Comparison of ENCODE assay signal across 22 cellular contexts in genomic region chr1:29653886-29654450, GRCh38.
DNase-seq lines count a peak whose midpoint lies in the region; ATAC-seq and TF ChIP-seq lines count a peak whose summit lies in the region.
"Had no signal": no experiment of that assay in that cellular context is flagged by ENCODE, and none has a peak within 500 bp of the region (broad histone marks: within the 10 kb centered on the region; RNA-seq: fewer than 3 reads in every experiment).

No MANE protein-coding gene starts in this region.

- H3K9me3 Mint-ChIP-seq in endodermal cell (peaks cover 2% of the 10 kb centered on the region), progenitor cell of endocrine pancreas (ENCODE audit: low read depth) (peaks cover 3% of the 10 kb centered on the region)

- H3K4me3 Mint-ChIP-seq in endodermal cell (no peak overlapping the region), progenitor cell of endocrine pancreas (ENCODE audit: low read depth) (no peak overlapping the region)
- H3K4me3 Mint-ChIP-seq: B cell had no signal

- peaks cover 28% of the 10 kb centered on the region for H3K27me3 Mint-ChIP-seq in endodermal cell (ENCODE audit: insufficient read depth)
- H3K27me3 Mint-ChIP-seq in progenitor cell of endocrine pancreas = peaks cover 4% of the 10 kb centered on the region

- no peak for ATAC-seq in RWPE2 (ENCODE audit: low read depth)
- ATAC-seq in HG03354 (IDR thresholded peaks at IDR 0.05; ENCODE audit: poor library complexity, severe bottlenecking, unreplicated experiment) = no peak
- ATAC-seq in HG03196 (IDR thresholded peaks at IDR 0.05; ENCODE audit: unreplicated experiment) = no peak
- ATAC-seq: A549 had no signal

- no peak overlapping the region for H3K27ac ChIP-seq in RWPE2 (ENCODE audit: poor library complexity, severe bottlenecking)
- no peak overlapping the region for H3K27ac ChIP-seq in endodermal cell (ENCODE audit: low read depth, low read length)
- H3K27ac ChIP-seq: A549, KMS-11, PC-9 had no signal

- no peak overlapping the region for H3K9ac ChIP-seq in endodermal cell (ENCODE audit: extremely low read depth, low read length, poor library complexity, severe bottlenecking)
- H3K9ac ChIP-seq: KMS-11, SK-N-SH had no signal

- H3K9me3 ChIP-seq in RWPE2 (ENCODE audit: severe bottlenecking) (no peaks in the 10 kb centered on the region), endodermal cell (ENCODE audit: control insufficient read depth, low read length) (no peaks in the 10 kb centered on the region)
- H3K9me3 ChIP-seq: A549, HAP-1, SK-N-SH had no signal

- peaks cover 14% of the 10 kb centered on the region for H3K4me1 ChIP-seq in RWPE2 (ENCODE audit: insufficient read depth, poor library complexity, severe bottlenecking)
- H3K4me1 ChIP-seq in endodermal cell (ENCODE audit: control insufficient read depth, insufficient read depth, low read length) = no peaks in the 10 kb centered on the region
- H3K4me1 ChIP-seq: A549, HAP-1 had no signal

- H3K36me3 ChIP-seq in RWPE2 (ENCODE audit: low read depth) (no peaks in the 10 kb centered on the region), endodermal cell (ENCODE audit: control insufficient read depth, insufficient read depth, low read length) (no peaks in the 10 kb centered on the region)
- H3K36me3 ChIP-seq: HAP-1 had no signal

- TF ChIP-seq CTCF in RWPE2 (IDR thresholded peaks at IDR 0.05; ENCODE audit: poor library complexity, severe bottlenecking) (no peak), endodermal cell (conservative IDR thresholded peaks at IDR 0.05) (no peak), progenitor cell of endocrine pancreas (IDR thresholded peaks at IDR 0.05; ENCODE audit: unreplicated experiment) (no peak)

- H3K27ac Mint-ChIP-seq in endodermal cell = no peak overlapping the region
- H3K27ac Mint-ChIP-seq in progenitor cell of endocrine pancreas = peak overlapping the region; percentile 17
- H3K27ac Mint-ChIP-seq: B cell had no signal

- H3K36me3 Mint-ChIP-seq in endodermal cell (ENCODE audit: low read depth) (no peaks in the 10 kb centered on the region), progenitor cell of endocrine pancreas (ENCODE audit: insufficient read depth) (peaks cover 4% of the 10 kb centered on the region)

- H3K4me3 ChIP-seq in RWPE2 (ENCODE audit: severe bottlenecking) = no peak overlapping the region
- H3K4me3 ChIP-seq in endodermal cell (ENCODE audit: low read length) = no peak overlapping the region
- H3K4me3 ChIP-seq: A549, HAP-1, PC-9 had no signal

- H3K4me1 Mint-ChIP-seq in endodermal cell = no peaks in the 10 kb centered on the region
- H3K4me1 Mint-ChIP-seq in progenitor cell of endocrine pancreas (ENCODE audit: low read depth) = peaks cover 27% of the 10 kb centered on the region
- H3K4me1 Mint-ChIP-seq: B cell had no signal

- DNase-seq in D341Med (ENCODE audit: low spot score) (peak; percentile 1), RWPE2 (ENCODE audit: low spot score) (peak; percentile 4), endodermal cell (peak; percentile 16), progenitor cell of endocrine pancreas (ENCODE audit: low spot score, unreplicated experiment) (no peak), H4 (ENCODE audit: low spot score) (no peak)
- DNase-seq: DMS79 treated with DMSO at 0.1 percent for 48 hours, IMR-90, NCI-H1092 treated with DMSO at 0.1 percent for 48 hours, NCI-H146, NCI-H2029, NCI-H2227 treated with DMSO at 0.1 percent for 48 hours, NCI-H510A, PC-9, RPMI8226, SIG-M5, SK-N-SH had no signal

- 78 to 100% methylated on average over 1 to 3 of the region's 3 CpGs for WGBS in endodermal cell (ENCODE audit: insufficient coverage in 1 of 2, insufficient read length in 1 of 2), 2 experiments

- no peaks in the 10 kb centered on the region for H3K27me3 ChIP-seq in RWPE2 (ENCODE audit: insufficient read depth, poor library complexity, severe bottlenecking)
- no peaks in the 10 kb centered on the region for H3K27me3 ChIP-seq in endodermal cell (ENCODE audit: control insufficient read depth, insufficient read depth, low read length, poor library complexity, severe bottlenecking)

Comparison
In these comparisons a context has a peak if more than half of its experiments do, and no peak if none do; other contexts are left out.
1. DNase-seq: peak in D341Med (single experiment), RWPE2 (single experiment) and endodermal cell (single experiment); none in progenitor cell of endocrine pancreas (single experiment) and H4 (single experiment).